In the genomic region with DNA sequence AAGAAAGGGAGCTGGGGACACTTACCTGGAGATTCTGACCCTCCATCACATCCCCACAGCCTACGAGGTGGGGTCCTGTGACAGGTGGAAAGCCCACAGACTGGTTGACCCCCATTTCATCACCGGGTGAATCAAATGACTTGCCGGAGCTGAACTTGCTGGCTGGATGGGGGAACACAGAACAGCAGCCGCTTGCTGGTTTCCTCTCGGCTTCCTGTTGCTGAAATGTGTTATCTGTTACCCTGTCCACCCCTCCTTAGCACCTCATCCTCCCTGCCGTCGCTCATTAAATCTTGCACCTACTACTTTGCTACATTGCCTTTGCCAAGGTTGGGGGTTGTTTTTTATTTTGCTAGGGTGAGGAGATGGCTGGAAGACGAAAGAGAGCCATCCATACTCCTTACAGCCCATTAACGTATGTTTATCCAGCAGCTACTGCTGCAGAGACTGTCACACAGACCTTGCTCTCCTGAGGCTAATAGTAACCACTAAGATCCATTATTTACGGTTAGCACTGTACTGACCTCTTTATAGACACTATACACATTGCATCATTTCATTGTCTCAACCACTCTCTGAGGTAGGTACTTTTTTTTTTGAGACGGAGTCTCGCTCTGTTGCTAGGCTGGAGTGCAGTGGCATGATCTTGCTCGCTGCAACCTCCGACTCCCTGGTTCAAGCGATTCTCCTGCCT, we compare ENCODE assay signal across 8 cellular contexts. TPM values are rescaled to one million over a fixed set of nuclear protein-coding genes. Genes with fewer than 3 reads are reported as not detected.
DNase-seq lines count a peak whose midpoint lies in the region; ATAC-seq and TF ChIP-seq lines count a peak whose summit lies in the region.

No MANE protein-coding gene starts in this region.

- H3K4me3 ChIP-seq in OCI-LY7 (ENCODE audit: low read depth, low read length, poor library complexity, severe bottlenecking): no peak overlapping the region

- H3K4me3 Mint-ChIP-seq in naive thymus-derived CD8-positive, alpha-beta T cell: peak overlapping the region; percentile 81 to 94 (median 90)

- H3K27ac ChIP-seq in OCI-LY7 (ENCODE audit: low read depth, low read length, poor library complexity, severe bottlenecking): no peak overlapping the region

- peak; percentile 30 for DNase-seq in stimulated activated CD4-positive, alpha-beta T cell treated with anti-CD3 and anti-CD28 coated beads, Interleukin-12 subunit alpha, Interleukin-12 subunit beta, amount 100 ng/mL, for 4 hours
- no peak for DNase-seq in stimulated activated CD4-positive, alpha-beta T cell treated with anti-CD3 and anti-CD28 coated beads, Interleukin-2, amount 100 ng/mL, for 48 hours
- peak; percentile 39 for DNase-seq in activated gamma-delta T cell treated with anti-CD3 and anti-CD28 coated beads, Interleukin-2, amount 50 U/mL, for 16 hours (ENCODE audit: low read depth)
- peak in 9 of 10 donors; percentile 11 to 73 (median 56) for DNase-seq in naive thymus-derived CD8-positive, alpha-beta T cell
- DNase-seq in NCI-H82 (lab: John Stamatoyannopoulos, UW) (no peak), mucosa of gallbladder (ENCODE audit: low spot score) (no peak), OCI-LY7 (ENCODE audit: low spot score) (no peak)

- no peak overlapping the region for H2AFZ ChIP-seq in OCI-LY7 (ENCODE audit: low read length)

- CTCF ChIA-PET in OCI-LY7 (lab: Charles Lee; ENCODE audit: unreplicated experiment): no interaction called here

- H3K27ac Mint-ChIP-seq in naive thymus-derived CD8-positive, alpha-beta T cell: peak overlapping the region; percentile 89 to 97 (median 94)

- POLR2A ChIA-PET in naive thymus-derived CD8-positive, alpha-beta T cell (lab: Charles Lee): interaction anchor here (0.8 to 4.3 kb wide), 14 partner anchors 9 to 295 kb away, joined by 3 to 38 read pairs (median 4); a partner anchor contains a TSS
- POLR2A ChIA-PET in OCI-LY7 (lab: Charles Lee): no interaction called here

- no peaks in the 10 kb centered on the region for H3K79me2 ChIP-seq in OCI-LY7 (ENCODE audit: insufficient read depth, low read depth, low read length)

- H3K27me3 Mint-ChIP-seq in naive thymus-derived CD8-positive, alpha-beta T cell: no peaks in the 10 kb centered on the region

- no peak overlapping the region for H3K4me2 ChIP-seq in OCI-LY7 (ENCODE audit: low read length)

- intact Hi-C loops in OCI-LY7 (cut with micrococcal nuclease; ENCODE audit: unreplicated experiment): no loop called here

- no peaks in the 10 kb centered on the region for H4K20me1 ChIP-seq in OCI-LY7 (ENCODE audit: insufficient read depth, low read length)

- no TSS peak for BruUV-seq in OCI-LY7 (replicated peaks; lab: Mats Ljungman, UMichigan)

- no peaks in the 10 kb centered on the region for H3K9me2 ChIP-seq in OCI-LY7 (ENCODE audit: insufficient read depth, low read length)

- no peaks in the 10 kb centered on the region for H3K9me3 Mint-ChIP-seq in naive thymus-derived CD8-positive, alpha-beta T cell

- H3K36me3 ChIP-seq in OCI-LY7 (ENCODE audit: insufficient read depth, low read length): no peaks in the 10 kb centered on the region; the same call in 1 of the 2 replicates

- H3K9me3 ChIP-seq in OCI-LY7 (ENCODE audit: low read length): no peaks in the 10 kb centered on the region

- peaks cover 5 to 17% (median 12%) of the 10 kb centered on the region in 3 donors for H3K36me3 Mint-ChIP-seq in naive thymus-derived CD8-positive, alpha-beta T cell

- peaks cover 34 to 73% (median 72%) of the 10 kb centered on the region in 4 donors for H3K4me1 Mint-ChIP-seq in naive thymus-derived CD8-positive, alpha-beta T cell

- no peaks in the 10 kb centered on the region for H3K4me1 ChIP-seq in OCI-LY7 (ENCODE audit: insufficient read depth, low read length, poor library complexity, severe bottlenecking)

- ATAC-seq in naive thymus-derived CD8-positive, alpha-beta T cell: peak; percentile 91 to 95
- ATAC-seq in HG03521 (IDR thresholded peaks at IDR 0.05; ENCODE audit: unreplicated experiment): no peak

- no peak for TF ChIP-seq CTCF in OCI-LY7 (conservative IDR thresholded peaks at IDR 0.05; ENCODE audit: low read length)

RNA-seq across cellular contexts. Expression of a gene that starts 7.0 kb away (rescaled TPM):
- total RNA-seq in naive thymus-derived CD8-positive, alpha-beta T cell: 10 to 100 TPM; 24.6 to 25.4 TPM
- 10 to 100 TPM; 16.4 to 25.5 (median 17.3) TPM for polyA plus RNA-seq in naive thymus-derived CD8-positive, alpha-beta T cell
- total RNA-seq in mucosa of gallbladder (43.6 TPM), OCI-LY7 (2022) (7.3 and 8.7 TPM in 2 replicates)
- 2.9 and 4.1 TPM in 2 replicates for total RNA-seq in OCI-LY7 (2014; rRNA removed; shearing (Covaris generic))

RNA-seq across cellular contexts. Expression of a gene that starts 30.7 kb away (rescaled TPM):
- total RNA-seq in naive thymus-derived CD8-positive, alpha-beta T cell: under 1 TPM; 0.19 to 0.26 TPM
- not detected for polyA plus RNA-seq in naive thymus-derived CD8-positive, alpha-beta T cell
- 1.6 TPM for total RNA-seq in mucosa of gallbladder
- total RNA-seq in OCI-LY7 (2014; rRNA removed; shearing (Covaris generic)): not detected in 2 replicates
- total RNA-seq in OCI-LY7 (2022): 0.26 and 0.67 TPM in 2 replicates

RNA-seq across cellular contexts. Expression of a gene that starts 55.1 kb away (rescaled TPM):
- total RNA-seq in naive thymus-derived CD8-positive, alpha-beta T cell: not detected
- polyA plus RNA-seq in naive thymus-derived CD8-positive, alpha-beta T cell: under 1 TPM in 1 of 3 donors, not detected in 2; 0.16 TPM
- total RNA-seq in mucosa of gallbladder (166 TPM), OCI-LY7 (2022) (not detected in 2 replicates)
- not detected in 2 replicates for total RNA-seq in OCI-LY7 (2014; rRNA removed; shearing (Covaris generic))

Comparison
In these comparisons a context has a peak if more than half of its experiments do, and no peak if none do; other contexts are left out.
1. DNase-seq: peak in stimulated activated CD4-positive, alpha-beta T cell treated with anti-CD3 and anti-CD28 coated beads, Interleukin-12 subunit alpha, Interleukin-12 subunit beta, amount 100 ng/mL, for 4 hours (single experiment), activated gamma-delta T cell treated with anti-CD3 and anti-CD28 coated beads, Interleukin-2, amount 50 U/mL, for 16 hours (single experiment) and naive thymus-derived CD8-positive, alpha-beta T cell (9 of 10); none in stimulated activated CD4-positive, alpha-beta T cell treated with anti-CD3 and anti-CD28 coated beads, Interleukin-2, amount 100 ng/mL, for 48 hours (0 of 2), NCI-H82 (single experiment), mucosa of gallbladder (single experiment) and OCI-LY7 (single experiment).
2. RNA of a gene that starts 55.1 kb away (total RNA-seq): 166 TPM in mucosa of gallbladder (single experiment); not detected in naive thymus-derived CD8-positive, alpha-beta T cell and not detected in OCI-LY7; every median in the first group is over 100 times any median in the second.